24 cellular contexts compared by ENCODE assay signal in the genomic region with DNA sequence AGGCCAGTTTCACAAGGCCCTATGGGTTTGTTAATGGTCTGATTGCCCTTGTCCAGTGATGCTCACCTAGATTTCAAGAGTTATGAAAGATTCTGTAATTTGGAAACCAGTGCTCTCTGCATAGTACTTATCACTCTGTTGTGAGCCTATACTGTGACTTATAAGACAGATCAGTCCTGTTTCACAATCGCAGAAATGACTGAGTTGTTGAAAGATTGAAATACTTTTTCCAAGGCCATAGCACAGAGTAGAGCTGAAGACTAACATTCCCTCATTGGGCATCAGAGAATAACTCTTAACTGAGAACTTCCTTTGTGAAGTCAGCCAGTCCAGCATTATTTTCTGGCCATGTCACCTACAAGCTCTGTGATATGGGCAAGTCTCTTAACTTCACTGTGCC. TPM values are rescaled to one million over a fixed set of nuclear protein-coding genes. Genes with fewer than 3 reads are reported as not detected.
"Had no signal": no experiment of that assay in that cellular context is flagged by ENCODE, and none has a peak within 500 bp of the region (broad histone marks: within the 10 kb centered on the region; RNA-seq: fewer than 3 reads in every experiment).

No MANE protein-coding gene starts in this region.

- H3K36me3 Mint-ChIP-seq: activated naive CD8-positive, alpha-beta T cell treated with anti-CD3 and anti-CD28 coated beads for 36 hours; T-cell had no signal

- H3K4me3 Mint-ChIP-seq: activated CD4-positive, alpha-beta memory T cell treated with anti-CD3 and anti-CD28 coated beads, Interleukin-2, amount 10 ng/mL, durations not matched to agents 7 days and 5 days; activated naive CD4-positive, alpha-beta T cell treated with anti-CD3 and anti-CD28 coated beads for 36 hours; activated naive CD8-positive, alpha-beta T cell treated with anti-CD3 and anti-CD28 coated beads for 36 hours; activated T-helper 17 cell treated with anti-CD3 and anti-CD28 coated beads, Interleukin-2, amount 50 U/mL, for 72 hours; T-cell had no signal

- H3K27ac Mint-ChIP-seq: activated CD4-positive, alpha-beta memory T cell treated with anti-CD3 and anti-CD28 coated beads, Interleukin-2, amount 10 ng/mL, durations not matched to agents 7 days and 5 days; activated naive CD4-positive, alpha-beta T cell treated with anti-CD3 and anti-CD28 coated beads for 36 hours; activated naive CD8-positive, alpha-beta T cell treated with anti-CD3 and anti-CD28 coated beads for 36 hours; activated T-helper 17 cell treated with anti-CD3 and anti-CD28 coated beads, Interleukin-2, amount 50 U/mL, for 72 hours; T-cell had no signal

- ATAC-seq: activated T-helper 17 cell treated with anti-CD3 and anti-CD28 coated beads, Interleukin-2, amount 50 U/mL, for 72 hours; T-cell had no signal

- H3K4me1 Mint-ChIP-seq: activated CD4-positive, alpha-beta memory T cell treated with anti-CD3 and anti-CD28 coated beads, Interleukin-2, amount 10 ng/mL, durations not matched to agents 7 days and 5 days; activated naive CD8-positive, alpha-beta T cell treated with anti-CD3 and anti-CD28 coated beads for 36 hours; activated T-helper 17 cell treated with anti-CD3 and anti-CD28 coated beads, Interleukin-2, amount 50 U/mL, for 72 hours; T-cell had no signal

- H3K27me3 Mint-ChIP-seq: activated CD4-positive, alpha-beta memory T cell treated with anti-CD3 and anti-CD28 coated beads, Interleukin-2, amount 10 ng/mL, durations not matched to agents 7 days and 5 days; activated naive CD8-positive, alpha-beta T cell treated with anti-CD3 and anti-CD28 coated beads for 36 hours; activated T-helper 17 cell treated with anti-CD3 and anti-CD28 coated beads, Interleukin-2, amount 50 U/mL, for 72 hours; T-cell had no signal

- DNase-seq: activated CD4-positive, alpha-beta memory T cell treated with anti-CD3 and anti-CD28 coated beads, Interleukin-2, amount 10 ng/mL, durations not matched to agents 7 days and 5 days; activated CD4-positive, alpha-beta T cell treated with anti-CD3 and anti-CD28 coated beads, Interleukin-2, amount 50 U/mL, for 1 hour; activated CD4-positive, CD25-positive, alpha-beta regulatory T cell; activated gamma-delta T cell; activated naive CD4-positive, alpha-beta T cell treated with anti-CD3 and anti-CD28 coated beads for 36 hours; activated naive CD8-positive, alpha-beta T cell treated with anti-CD3 and anti-CD28 coated beads for 36 hours; activated T-cell treated with anti-CD3 and anti-CD28 coated beads for 4 hours; activated T-cell treated with anti-CD3 and anti-CD28 coated beads, Interleukin-2, amount 50 U/mL, for 48 hours; anterior cingulate cortex; NCI-H1048; NCI-H146; NCI-H1930; NCI-H2171 treated with DMSO at 0.1 percent for 48 hours; NCI-H226; NCI-H510A; NCI-H526 treated with DMSO at 0.1 percent for 48 hours; NCI-H82; SIG-M5; T-cell; T-helper 2 cell had no signal

RNA-seq across cellular contexts. Expression of a gene that starts 44.0 kb away (rescaled TPM):
- total RNA-seq: activated CD4-positive, alpha-beta memory T cell treated with anti-CD3 and anti-CD28 coated beads, Interleukin-2, amount 10 ng/mL, durations not matched to agents 7 days and 5 days; activated CD8-positive, alpha-beta memory T cell treated with anti-CD3 and anti-CD28 coated beads for 36 hours; activated naive CD4-positive, alpha-beta T cell treated with anti-CD3 and anti-CD28 coated beads for 36 hours; activated naive CD8-positive, alpha-beta T cell treated with anti-CD3 and anti-CD28 coated beads for 36 hours; activated T-helper 17 cell treated with anti-CD3 and anti-CD28 coated beads, Interleukin-2, amount 50 U/mL, for 72 hours; OCI-LY7; RPMI7951; T-cell had no signal
